In genomic region chr13:71677114-71677513, GRCh38 we compare ENCODE assay signal across 17 cellular contexts.
"Had no signal": no experiment of that assay in that cellular context is flagged by ENCODE, and none has a peak within 500 bp of the region (broad histone marks: within the 10 kb centered on the region; RNA-seq: fewer than 3 reads in every experiment).

No MANE protein-coding gene starts in this region.

- DNase-seq: activated CD4-positive, alpha-beta T cell treated with anti-CD3 and anti-CD28 coated beads for 1 hour; activated effector memory CD4-positive, alpha-beta T cell treated with anti-CD3 and anti-CD28 coated beads, Interleukin-2, amount 50 U/mL, for 16 hours; activated naive CD4-positive, alpha-beta T cell treated with anti-CD3 and anti-CD28 coated beads, Interleukin-2, amount 50 U/mL, for 16 hours; activated T-cell treated with anti-CD3 and anti-CD28 coated beads, Interleukin-2, amount 50 U/mL, for 72 hours; aorta; brain microvascular endothelial cell; central memory CD4-positive, alpha-beta T cell; dorsolateral prefrontal cortex; foreskin keratinocyte; left colon; lower lobe of right lung; midbrain; ovary; psoas muscle; right cardiac atrium; T-helper 2 cell; trophoblast cell had no signal

- ATAC-seq: activated T-cell treated with anti-CD3 and anti-CD28 coated beads, Interleukin-2, amount 50 U/mL, for 72 hours; foreskin keratinocyte; left colon; lower lobe of right lung; psoas muscle; right cardiac atrium had no signal
